Comparison of ENCODE assay signal across 8 cellular contexts in the genomic region with DNA sequence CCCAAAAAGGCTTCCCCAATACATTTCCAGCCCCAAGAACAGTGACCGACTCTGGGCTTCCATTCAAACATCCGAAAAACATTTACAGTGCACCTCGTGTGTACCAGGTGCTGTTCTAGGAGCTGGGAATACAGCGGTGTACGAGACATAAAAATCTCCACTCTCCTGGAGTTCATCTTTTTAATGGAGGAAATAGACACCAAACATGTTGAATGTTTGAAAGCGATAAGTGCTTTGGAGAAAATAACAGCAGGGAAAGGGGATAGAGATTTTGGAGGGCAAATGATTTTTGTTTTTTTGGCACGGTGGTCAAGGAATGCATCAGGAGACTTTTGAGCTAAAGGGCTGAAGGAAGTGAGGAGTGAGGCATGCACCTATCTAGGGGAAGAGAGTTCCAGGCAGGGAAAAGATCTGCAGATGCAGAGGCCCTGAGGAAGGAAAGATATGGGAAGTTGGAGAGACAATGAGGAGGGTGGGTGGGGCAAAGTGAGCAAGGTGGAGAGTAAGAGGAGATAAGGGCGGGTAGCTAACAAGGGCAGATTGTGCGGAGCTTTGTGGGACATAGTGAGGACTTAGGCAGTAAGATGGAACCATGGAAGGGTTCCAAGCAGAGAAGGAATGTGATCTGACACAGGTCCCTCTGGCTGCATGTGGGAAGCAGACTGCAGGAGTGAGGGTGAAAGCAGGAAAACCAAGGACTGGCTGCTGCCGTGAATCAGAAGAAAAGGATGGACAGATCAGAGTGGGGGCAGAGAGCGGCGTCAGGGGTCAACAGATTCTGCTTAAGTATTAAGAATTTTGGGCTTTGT. TPM values are rescaled to one million over a fixed set of nuclear protein-coding genes. Genes with fewer than 3 reads are reported as not detected.
DNase-seq lines count a peak whose midpoint lies in the region; ATAC-seq, FAIRE-seq and TF ChIP-seq lines count a peak whose summit lies in the region.

No MANE protein-coding gene starts in this region.

- no peak for FAIRE-seq in H1 (lab: Jason Lieb, UNC)
- FAIRE-seq in urothelium cell line (lab: Jason Lieb, UNC), result no peak

- H4K8ac ChIP-seq in H1 (ENCODE audit: extremely low read depth, insufficient read depth, low read length), result peak overlapping the region; percentile 82; the same call in 1 of the 2 replicates

- no peak overlapping the region for H4K91ac ChIP-seq in H1 (replicated peaks; ENCODE audit: insufficient read length, low read length)

- peak overlapping the region; percentile 91 for H3K4me2 ChIP-seq in OCI-LY1 (ENCODE audit: low read length)
- H3K4me2 ChIP-seq in H1 (ENCODE audit: insufficient read depth in 1 of 2, low read depth in 2 of 2, low read length in 2 of 2), result peak overlapping the region; percentile 71 to 96

- no peak overlapping the region for H3K14ac ChIP-seq in H1 (ENCODE audit: insufficient read length)

- peak overlapping the region; percentile 49 for H4K5ac ChIP-seq in H1 (ENCODE audit: insufficient read length, low read depth, low read length)

- no peaks in the 10 kb centered on the region for H4K20me1 ChIP-seq in OCI-LY1 (ENCODE audit: insufficient read depth, low read length)
- H4K20me1 ChIP-seq in H1 (replicated peaks in 1 of 2; ENCODE audit: control insufficient read depth in 1 of 2, insufficient read depth in 2 of 2, low read length in 2 of 2), result peaks cover 12 to 13% of the 10 kb centered on the region in 2 experiments

- no TSS peak for BruUV-seq in Calu3 (replicated peaks; lab: Mats Ljungman, UMichigan)

- H2BK15ac ChIP-seq in H1 (ENCODE audit: low read length), result peak overlapping the region; percentile 93; the same call in 1 of the 2 replicates

- no peaks in the 10 kb centered on the region for H3F3A ChIP-seq in OCI-LY1 (ENCODE audit: insufficient read depth, low read length)

- no peak overlapping the region for H2BK120ac ChIP-seq in H1 (replicated peaks; ENCODE audit: low read depth, low read length)

- H3K4ac ChIP-seq in H1 (replicated peaks; ENCODE audit: insufficient read length, low read depth, low read length), result no peak overlapping the region

- no peak for TF ChIP-seq POLR2A in H1 (IDR thresholded peaks at IDR 0.05; ENCODE audit: control extremely low read depth in 1 of 2, low read depth in 2 of 2, low read length in 2 of 2)

- H3K27me3 Mint-ChIP-seq in Calu3 (ENCODE audit: unreplicated experiment) (no peaks in the 10 kb centered on the region), nephron (ENCODE audit: low read depth) (peaks cover 9% of the 10 kb centered on the region)

- H3K4me1 Mint-ChIP-seq in Calu3 (ENCODE audit: low read depth, unreplicated experiment), result peaks cover 44% of the 10 kb centered on the region
- H3K4me1 Mint-ChIP-seq in nephron, result peaks cover 47% of the 10 kb centered on the region

- H3K27ac Mint-ChIP-seq in Calu3 (ENCODE audit: unreplicated experiment), result peak overlapping the region; percentile 85
- H3K27ac Mint-ChIP-seq in nephron, result peak overlapping the region; percentile 88 to 96 (median 92)

- intact Hi-C loops in Calu3 (cut with micrococcal nuclease; ENCODE audit: unreplicated experiment), result no loop called here

- H3K79me2 ChIP-seq in OCI-LY1 (ENCODE audit: insufficient read depth, low read length) (peaks cover 42% of the 10 kb centered on the region), H1 (ENCODE audit: control insufficient read depth in 1 of 2, insufficient read depth in 2 of 2, low read length in 2 of 2) (peaks cover 34 to 42% of the 10 kb centered on the region in 2 experiments)

- no peak overlapping the region for H3K56ac ChIP-seq in H1 (replicated peaks; ENCODE audit: insufficient read length, low read depth, low read length)

- H3K23me2 ChIP-seq in H1 (ENCODE audit: low read depth, low read length), result peaks cover 12% of the 10 kb centered on the region

- no peak for TF ChIP-seq EP300 in H1 (IDR thresholded peaks at IDR 0.05; ENCODE audit: borderline replicate concordance in 1 of 2, low read depth in 2 of 2, low read length in 2 of 2)

- no peak for TF ChIP-seq RAD21 in H1 (IDR thresholded peaks at IDR 0.05 in 1 of 2, conservative IDR thresholded peaks at IDR 0.05 in 1 of 2; ENCODE audit: low read depth in 2 of 2, low read length in 2 of 2)

- H3K4me1 ChIP-seq in OCI-LY1 (ENCODE audit: insufficient read depth, low read length, severe bottlenecking) (peaks cover 36% of the 10 kb centered on the region), H1 (replicated peaks in 1 of 4; ENCODE audit: control insufficient read depth in 3 of 4, insufficient read depth in 4 of 4, low read length in 3 of 4) (peaks cover 7 to 28% (median 18%) of the 10 kb centered on the region in 4 experiments)

- H3K36me3 Mint-ChIP-seq in Calu3 (ENCODE audit: insufficient read depth, unreplicated experiment), result peaks cover 45% of the 10 kb centered on the region
- H3K36me3 Mint-ChIP-seq in nephron (ENCODE audit: low read depth), result no peaks in the 10 kb centered on the region

- H3K23ac ChIP-seq in H1 (ENCODE audit: insufficient read length), result no peak overlapping the region

- no peaks in the 10 kb centered on the region for H3K36me3 ChIP-seq in OCI-LY1 (ENCODE audit: insufficient read depth, low read length)
- H3K36me3 ChIP-seq in H1 (ENCODE audit: control insufficient read depth in 2 of 4, insufficient read depth in 4 of 4, low read length in 3 of 4), result no peaks in the 10 kb centered on the region

- H3K9ac ChIP-seq in OCI-LY1 (ENCODE audit: low read length) (peak overlapping the region; percentile 95), H1 (replicated peaks in 1 of 4; ENCODE audit: extremely low read depth in 1 of 4, low read depth in 3 of 4, low read length in 3 of 4) (peak overlapping the region in 2 of 4 experiments; percentile 7 to 31; a peak in 3 of 7 replicates)

- H2AK5ac ChIP-seq in H1 (ENCODE audit: low read depth, low read length), result no peak overlapping the region

- H3K9me3 Mint-ChIP-seq in Calu3 (ENCODE audit: low read depth, unreplicated experiment) (no peaks in the 10 kb centered on the region), nephron (no peaks in the 10 kb centered on the region)

- 69% methylated on average over 12 of the region's 12 CpGs; no CpG with 5 or more reads in 1 of the 2 experiments for WGBS in H1 (ENCODE audit: extremely low coverage in 1 of 2, insufficient coverage in 1 of 2, insufficient read length in 1 of 2, insufficient replicate concordance in 2 of 2, low coverage in 1 of 2, low lambda C conversion rate in 2 of 2, missing lambda C conversion rate in 1 of 2), 2 experiments

- peak overlapping the region; percentile 43 for H3K18ac ChIP-seq in H1 (ENCODE audit: extremely low read depth, low read length)

- no peak for DNase-seq in Calu3
- DNase-seq in H1 (ENCODE audit: low read depth in 1 of 2, low spot score in 2 of 2), result no peak
- DNase-seq in NCI-H1092 treated with DMSO at 0.1 percent for 48 hours (lab: John Stamatoyannopoulos, UW), result no peak
- no peak for DNase-seq in NCI-H2107 treated with DMSO at 0.1 percent for 48 hours (lab: John Stamatoyannopoulos, UW; ENCODE audit: unreplicated experiment)
- DNase-seq in urothelium cell line (ENCODE audit: low spot score), result no peak

- H3K4me3 Mint-ChIP-seq in Calu3 (ENCODE audit: low read depth, unreplicated experiment) (peak overlapping the region; percentile 82), nephron (peak overlapping the region; percentile 81 to 95 (median 88))

- TF ChIP-seq CTCF in Calu3 (IDR thresholded peaks at IDR 0.05; ENCODE audit: unreplicated experiment), result no peak
- no peak for TF ChIP-seq CTCF in OCI-LY1 (IDR thresholded peaks at IDR 0.05; ENCODE audit: low read length)
- TF ChIP-seq CTCF in H1 (IDR thresholded peaks at IDR 0.05; ENCODE audit: control extremely low read depth in 1 of 3, insufficient read depth in 1 of 3, low read depth in 1 of 3, low read length in 3 of 3), result no peak
- TF ChIP-seq CTCF in nephron (IDR thresholded peaks at IDR 0.05; ENCODE audit: unreplicated experiment in 3 of 3), result no peak

- peak overlapping the region; percentile 68; the same call in 1 of the 2 replicates for H2BK5ac ChIP-seq in H1 (ENCODE audit: low read depth, low read length)

- H2BK12ac ChIP-seq in H1 (ENCODE audit: low read depth, low read length), result no peak overlapping the region

- CTCF ChIA-PET in Calu3 (lab: Charles Lee) (interaction anchor here (1.3 to 3.8 kb wide), 3 partner anchors 13 to 123 kb away, joined by 3 to 34 read pairs (median 8); a partner anchor contains a TSS), H1 (lab: Charles Lee; ENCODE audit: partially characterized antibody) (no interaction called here)

- H3K27ac ChIP-seq in OCI-LY1 (ENCODE audit: low read depth, low read length, poor library complexity, severe bottlenecking), result peak overlapping the region; percentile 15
- peak overlapping the region; percentile 56; the same call in 1 of the 2 replicates for H3K27ac ChIP-seq in H1 (ENCODE audit: low read depth, low read length)

- H3K79me1 ChIP-seq in H1 (ENCODE audit: low read depth, low read length), result peaks cover 3% of the 10 kb centered on the region

- H3K9me3 ChIP-seq in OCI-LY1 (ENCODE audit: low read length) (no peaks in the 10 kb centered on the region), H1 (ENCODE audit: insufficient read depth in 2 of 2, low read depth in 1 of 2, low read length in 1 of 2) (no peaks in the 10 kb centered on the region)

- peak overlapping the region; percentile 39; the same call in 1 of the 2 replicates for H2AFZ ChIP-seq in OCI-LY1 (ENCODE audit: low read length)
- peak overlapping the region; percentile 97; the same call in 1 of the 2 replicates for H2AFZ ChIP-seq in H1 (ENCODE audit: low read length)

- no peak for ATAC-seq in GM18511 (IDR thresholded peaks at IDR 0.05; ENCODE audit: unreplicated experiment)

- H3K27me3 ChIP-seq in OCI-LY1 (ENCODE audit: insufficient read depth, low read length), result no peaks in the 10 kb centered on the region
- H3K27me3 ChIP-seq in H1 (replicated peaks in 1 of 4; ENCODE audit: control insufficient read depth in 3 of 4, extremely low read depth in 1 of 4, insufficient read depth in 3 of 4, low read length in 3 of 4), result no peaks in the 10 kb centered on the region

- no peaks in the 10 kb centered on the region for H3K9me2 ChIP-seq in OCI-LY1 (ENCODE audit: low read depth, low read length)

- peak overlapping the region; percentile 88 for H3K4me3 ChIP-seq in OCI-LY1 (ENCODE audit: low read depth, low read length, poor library complexity, severe bottlenecking)
- H3K4me3 ChIP-seq in H1 (ENCODE audit: extremely low read depth in 1 of 4, insufficient read depth in 2 of 4, low read depth in 3 of 4, low read length in 4 of 4), result peak overlapping the region; percentile 91 to 99 (median 96)

- POLR2A ChIA-PET in H1 (lab: Charles Lee; ENCODE audit: partially characterized antibody), result interaction anchor here (0.8 to 1.3 kb wide), 7 partner anchors 9 to 209 kb away, joined by 3 to 4 read pairs (median 3); a partner anchor contains a TSS

- no peak overlapping the region for H2BK20ac ChIP-seq in H1 (ENCODE audit: low read length)

RNA-seq across cellular contexts. Expression of a gene that starts 0.7 kb away (rescaled TPM):
- total RNA-seq in Calu3 (2022), result 641 and 724 TPM in 2 replicates
- 790 and 809 TPM in 2 replicates for total RNA-seq in H1 (2021; fragmentation: NEBNext Ultra II Directional; extraction: Animal tissue kit (Norgen Biotek cat#: 25700))
- 1,361 and 1,596 TPM in 2 replicates for polyA plus RNA-seq in H1 (2011; rRNA removed)
- 1,243 TPM for polyA plus RNA-seq in H1 (2011; cell fraction: cytosol; rRNA removed)
- 952 TPM for polyA plus RNA-seq in H1 (2011; cell fraction: nucleus; rRNA removed)
- 966 to 1,051 TPM (median 1,032 TPM) in 4 replicates for polyA plus RNA-seq in H1 (2012, experiment 1 of 2)
- 913 TPM for polyA plus RNA-seq in H1 (2012, experiment 2 of 2)
- polyA plus RNA-seq in H1 (2013, experiment 1 of 2), result 573 TPM
- 620 TPM for polyA plus RNA-seq in H1 (2013, experiment 2 of 2)
- polyA minus RNA-seq in H1 (2011; rRNA and poly(A)+ RNA removed), result 1,139 and 1,169 TPM in 2 replicates
- polyA minus RNA-seq in H1 (2011; cell fraction: cytosol; rRNA and poly(A)+ RNA removed), result 277 TPM
- 150 TPM for polyA minus RNA-seq in H1 (2011; cell fraction: nucleus; rRNA and poly(A)+ RNA removed)

RNA-seq across cellular contexts. Expression of a gene that starts 12.9 kb away (rescaled TPM):
- total RNA-seq in Calu3 (2022), result 21.5 and 24.6 TPM in 2 replicates
- total RNA-seq in H1 (2021; fragmentation: NEBNext Ultra II Directional; extraction: Animal tissue kit (Norgen Biotek cat#: 25700)), result 14.8 and 15.8 TPM in 2 replicates
- polyA plus RNA-seq in H1 (2011; rRNA removed), result 6.9 and 13.6 TPM in 2 replicates
- polyA plus RNA-seq in H1 (2011; cell fraction: cytosol; rRNA removed), result 4.5 TPM
- polyA plus RNA-seq in H1 (2011; cell fraction: nucleus; rRNA removed), result 18.1 TPM
- 6.9 to 16.5 TPM (median 11.2 TPM) in 4 replicates for polyA plus RNA-seq in H1 (2012, experiment 1 of 2)
- polyA plus RNA-seq in H1 (2012, experiment 2 of 2), result 10.4 TPM
- 9.1 TPM for polyA plus RNA-seq in H1 (2013, experiment 1 of 2)
- polyA plus RNA-seq in H1 (2013, experiment 2 of 2), result 9.4 TPM
- polyA minus RNA-seq in H1 (2011; rRNA and poly(A)+ RNA removed), result 4.7 and 13.1 TPM in 2 replicates
- 12.2 TPM for polyA minus RNA-seq in H1 (2011; cell fraction: cytosol; rRNA and poly(A)+ RNA removed)
- polyA minus RNA-seq in H1 (2011; cell fraction: nucleus; rRNA and poly(A)+ RNA removed), result 11.7 TPM
